Comparison of ENCODE assay signal across 29 cellular contexts in the genomic region with DNA sequence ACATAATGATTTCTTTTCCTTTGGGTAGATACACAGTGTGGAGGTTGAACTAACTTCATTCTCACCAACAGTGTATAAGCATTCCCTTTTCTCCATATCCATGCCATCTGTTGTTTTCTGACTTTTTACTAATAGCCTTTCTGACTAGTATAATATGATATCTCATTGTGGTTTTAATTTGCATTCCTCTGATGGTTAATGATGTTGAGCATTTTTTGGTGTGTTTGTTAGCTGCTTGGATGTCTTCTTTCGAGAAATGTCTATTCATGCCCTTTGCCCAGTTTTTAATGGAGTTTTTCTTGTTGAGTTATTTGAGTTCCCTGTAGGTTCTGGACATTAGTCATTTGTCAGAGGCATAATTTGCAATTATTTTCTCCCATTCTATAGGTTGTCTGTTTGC. TPM values are rescaled to one million over a fixed set of nuclear protein-coding genes. Genes with fewer than 3 reads are reported as not detected.
"Had no signal": no experiment of that assay in that cellular context is flagged by ENCODE, and none has a peak within 500 bp of the region (broad histone marks: within the 10 kb centered on the region; RNA-seq: fewer than 3 reads in every experiment).

No MANE protein-coding gene starts in this region.

- H3K4me3 ChIP-seq: ascending aorta, gastroesophageal sphincter, pancreas, prostate gland, stomach, thyroid gland, upper lobe of left lung, vagina had no signal

- H3K4me1 ChIP-seq: ascending aorta, gastroesophageal sphincter, pancreas, prostate gland, stomach, thyroid gland, upper lobe of left lung, vagina had no signal

- DNase-seq: activated CD4-positive, alpha-beta memory T cell treated with anti-CD3 and anti-CD28 coated beads for 36 hours; activated CD4-positive, alpha-beta T cell treated with anti-CD3 and anti-CD28 coated beads, Interleukin-2, amount 10 ng/mL, durations not matched to agents 24 days and 14 days; activated CD4-positive, CD25-positive, alpha-beta regulatory T cell treated with anti-CD3 and anti-CD28 coated beads, Interleukin-2, amount 50 U/mL, for 72 hours; activated CD8-positive, alpha-beta memory T cell treated with anti-CD3 and anti-CD28 coated beads, Interleukin-2, amount 50 U/mL, for 4 hours; activated gamma-delta T cell; activated naive CD4-positive, alpha-beta T cell treated with anti-CD3 and anti-CD28 coated beads, Interleukin-2, amount 10 ng/mL, durations not matched to agents 7 days and 5 days; activated naive CD8-positive, alpha-beta T cell treated with anti-CD3 and anti-CD28 coated beads, Interleukin-2, amount 10 ng/mL, durations not matched to agents 7 days and 5 days; activated T-cell treated with anti-CD3 and anti-CD28 coated beads, Interleukin-2, amount 50 U/mL, for 1 hour; brain microvascular endothelial cell; cortex of kidney; head of caudate nucleus; hippocampal formation; immature natural killer cell; naive thymus-derived CD8-positive, alpha-beta T cell; nucleus accumbens; pancreas; stimulated activated CD4-positive, alpha-beta T cell treated with anti-CD3 and anti-CD28 coated beads, Interleukin-15, amount 100 ng/mL, for 24 hours; stimulated activated CD4-positive, alpha-beta T cell treated with anti-CD3 and anti-CD28 coated beads, Interleukin-2, amount 100 ng/mL, for 24 hours; stimulated activated naive B cell treated with anti-CD40 and anti-IgM and Interleukin-4, amounts not matched to agents 10 μg/mL and 1 μg/mL and 100 μg/mL, for 72 hours; stomach; thyroid gland; upper lobe of left lung had no signal

- H3K27ac ChIP-seq: ascending aorta, brain microvascular endothelial cell, gastroesophageal sphincter, pancreas, prostate gland, stomach, thyroid gland, upper lobe of left lung, vagina had no signal

- H3K36me3 ChIP-seq: ascending aorta, brain microvascular endothelial cell, gastroesophageal sphincter, pancreas, prostate gland, stomach, thyroid gland, upper lobe of left lung, vagina had no signal

- H3K9me3 ChIP-seq: ascending aorta, pancreas, prostate gland, stomach, thyroid gland, upper lobe of left lung, vagina had no signal

- ATAC-seq: gastroesophageal sphincter; naive thymus-derived CD8-positive, alpha-beta T cell; pancreas; stimulated activated naive B cell treated with anti-CD40 and anti-IgM and Interleukin-4, amounts not matched to agents 10 μg/mL and 1 μg/mL and 100 μg/mL, for 72 hours had no signal

- H3K27me3 ChIP-seq: ascending aorta, brain microvascular endothelial cell, pancreas, thyroid gland, upper lobe of left lung, vagina had no signal

RNA-seq across cellular contexts. Expression of a gene that starts 59.8 kb away (rescaled TPM):
- total RNA-seq: activated CD4-positive, alpha-beta memory T cell treated with anti-CD3 and anti-CD28 coated beads for 36 hours; activated CD4-positive, alpha-beta T cell treated with anti-CD3 and anti-CD28 coated beads, Interleukin-2, amount 10 ng/mL, durations not matched to agents 24 days and 14 days; activated CD8-positive, alpha-beta memory T cell treated with anti-CD3 and anti-CD28 coated beads for 36 hours; activated naive CD8-positive, alpha-beta T cell treated with anti-CD3 and anti-CD28 coated beads, Interleukin-2, amount 10 ng/mL, durations not matched to agents 7 days and 5 days; ascending aorta; cardiac septum; gastroesophageal sphincter; naive thymus-derived CD8-positive, alpha-beta T cell; prostate gland; vagina had no signal
- polyA plus RNA-seq: esophagus; naive thymus-derived CD8-positive, alpha-beta T cell had no signal
